8 cellular contexts compared by ENCODE assay signal in the genomic region with DNA sequence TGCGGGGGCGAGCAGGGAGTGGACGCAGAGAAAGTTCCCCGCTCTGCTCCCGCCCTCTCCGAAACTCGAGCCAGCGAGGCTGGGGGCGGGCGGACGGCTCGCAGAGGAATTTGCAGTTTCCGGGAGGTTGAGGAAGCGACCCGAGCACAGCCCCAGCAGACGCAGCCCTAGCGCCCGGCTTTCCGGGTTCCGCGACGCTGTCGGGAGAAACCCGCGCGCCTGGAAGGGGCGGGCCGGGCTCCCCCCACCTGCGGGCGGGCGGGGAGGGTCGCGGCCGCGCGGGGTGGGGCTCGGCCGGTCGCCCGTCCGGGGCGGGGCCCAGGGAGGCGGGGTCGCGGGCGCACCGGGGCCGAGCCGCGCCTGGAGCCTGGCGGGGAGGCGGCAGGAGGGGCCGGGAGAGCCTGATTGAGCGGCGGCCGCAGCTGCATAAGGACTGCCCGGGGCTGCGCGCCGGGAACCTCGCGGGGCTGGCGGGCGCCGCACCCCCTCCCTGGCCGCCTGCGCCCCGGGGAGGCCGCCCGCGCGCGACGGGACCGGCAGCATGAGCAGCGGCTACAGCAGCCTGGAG. TPM values are rescaled to one million over a fixed set of nuclear protein-coding genes. Genes with fewer than 3 reads are reported as not detected.
DNase-seq lines count a peak whose midpoint lies in the region; ATAC-seq and TF ChIP-seq lines count a peak whose summit lies in the region.

A gene with protein sequence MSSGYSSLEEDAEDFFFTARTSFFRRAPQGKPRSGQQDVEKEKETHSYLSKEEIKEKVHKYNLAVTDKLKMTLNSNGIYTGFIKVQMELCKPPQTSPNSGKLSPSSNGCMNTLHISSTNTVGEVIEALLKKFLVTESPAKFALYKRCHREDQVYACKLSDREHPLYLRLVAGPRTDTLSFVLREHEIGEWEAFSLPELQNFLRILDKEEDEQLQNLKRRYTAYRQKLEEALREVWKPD (plus strand): TSS at position 404 of the 568 bp plus-strand sequence. CDS start 138 bp downstream, at position 542.

- no peak for TF ChIP-seq CTCF in IMR-90 (conservative IDR thresholded peaks at IDR 0.05; ENCODE audit: low read depth, low read length)
- TF ChIP-seq CTCF in prostate gland (IDR thresholded peaks at IDR 0.05) = no peak

- H4K20me1 ChIP-seq in IMR-90 (ENCODE audit: insufficient read depth, low read length) = peaks cover 6% of the 10 kb centered on the region; the same call in 1 of the 2 replicates

- dilution Hi-C loops in IMR-90 (cut with HindIII; ENCODE audit: low sequenced_read_pairs, unreplicated experiment) = no loop called here

- peak within 1 kb of the TSS; percentile 98 for H2BK15ac ChIP-seq in IMR-90 (ENCODE audit: low read depth, low read length)

- H3K27me3 ChIP-seq in IMR-90 (ENCODE audit: control insufficient read depth, insufficient read depth, low read length) = no peaks in the 10 kb centered on the region
- H3K27me3 ChIP-seq in prostate gland (replicated peaks; ENCODE audit: insufficient read depth) = no peaks in the 10 kb centered on the region

- H4K91ac ChIP-seq in IMR-90 (ENCODE audit: insufficient read depth, low read depth, low read length) = peak within 1 kb of the TSS; percentile 72

- peak within 1 kb of the TSS; percentile 73 for H2BK5ac ChIP-seq in IMR-90 (ENCODE audit: low read depth, low read length, poor library complexity, severe bottlenecking)

- peak within 1 kb of the TSS; percentile 95 for H3K4me3 Mint-ChIP-seq in activated naive CD8-positive, alpha-beta T cell treated with anti-CD3 and anti-CD28 coated beads, Interleukin-2, amount 10 ng/mL, durations not matched to agents 7 days and 5 days

- intact Hi-C loops in IMR-90 (cut with micrococcal nuclease) = loop anchor here (5.0 kb wide), 1 partner anchor 57 kb away; no protein-coding TSS in a partner anchor
- intact Hi-C loops in cardiac septum (cut with DNase I) = loop anchor here (2.0 to 5.0 kb wide), 3 partner anchors 15 to 62 kb away; no protein-coding TSS in a partner anchor
- intact Hi-C loops in prostate gland (cut with DNase I) = loop anchor here (5.0 kb wide), 3 partner anchors 58 to 82 kb away; no protein-coding TSS in a partner anchor

- peak within 1 kb of the TSS; percentile 32 for H4K5ac ChIP-seq in IMR-90 (ENCODE audit: low read depth, low read length)

- H3K27ac Mint-ChIP-seq in activated naive CD8-positive, alpha-beta T cell treated with anti-CD3 and anti-CD28 coated beads, Interleukin-2, amount 10 ng/mL, durations not matched to agents 7 days and 5 days = peak within 1 kb of the TSS; percentile 100

- peak within 1 kb of the TSS; percentile 85 for H3K56ac ChIP-seq in IMR-90 (ENCODE audit: extremely low read depth, insufficient read depth, low read length)

- CTCF ChIA-PET in IMR-90 (lab: Yijun Ruan, JAX) = interaction anchor here (0.6 to 1.6 kb wide), 4 partner anchors 45 to 88 kb away, joined by 3 to 6 read pairs (median 5); no protein-coding TSS in a partner anchor

- 0% methylated on average over 35 of the region's 76 CpGs; no CpG with 5 or more reads in 1 of the 2 experiments for WGBS in IMR-90 (ENCODE audit: extremely low coverage in 2 of 2, insufficient read length in 1 of 2), 2 experiments
- WGBS in prostate gland = 0% methylated on average over 49 of the region's 76 CpGs

- H3K9me3 ChIP-seq in IMR-90 (ENCODE audit: control insufficient read depth, insufficient read depth, low read length) (no peaks in the 10 kb centered on the region), prostate gland (no peaks in the 10 kb centered on the region)

- peaks cover 11% of the 10 kb centered on the region for H3K36me3 Mint-ChIP-seq in activated naive CD8-positive, alpha-beta T cell treated with anti-CD3 and anti-CD28 coated beads, Interleukin-2, amount 10 ng/mL, durations not matched to agents 7 days and 5 days

- BruUV-seq in IMR-90 (replicated peaks; lab: Mats Ljungman, UMichigan) = no TSS peak

- in situ Hi-C loops in IMR-90 (cut with MboI; ENCODE audit: low sequenced_read_pairs) = no loop called here

- H3K14ac ChIP-seq in IMR-90 (replicated peaks; ENCODE audit: low read depth, low read length) = peak within 1 kb of the TSS; percentile 94

- peak within 1 kb of the TSS; percentile 86 for H2BK120ac ChIP-seq in IMR-90 (ENCODE audit: low read depth, low read length)

- peak; percentile 49 for DNase-seq in DMS53 treated with DMSO at 0.1 percent for 48 hours (lab: John Stamatoyannopoulos, UW; ENCODE audit: unreplicated experiment)
- peak; percentile 67 for DNase-seq in IMR-90
- peak; percentile 64 to 70 for DNase-seq in SW 1271 (lab: John Stamatoyannopoulos, UW)
- DNase-seq in activated naive CD8-positive, alpha-beta T cell treated with anti-CD3 and anti-CD28 coated beads, Interleukin-2, amount 10 ng/mL, durations not matched to agents 7 days and 5 days = peak; percentile 88
- DNase-seq in cardiac septum (ENCODE audit: low spot score) = peak; percentile 93
- peak; percentile 69 for DNase-seq in prostate gland (ENCODE audit: low spot score)
- DNase-seq in GM19240 (ENCODE audit: insufficient read length, low spot score) = no peak

- H3K36me3 ChIP-seq in IMR-90 (ENCODE audit: control insufficient read depth, insufficient read depth, low read length) (no peaks in the 10 kb centered on the region), prostate gland (no peaks in the 10 kb centered on the region)

- no peaks in the 10 kb centered on the region for H3K9me3 Mint-ChIP-seq in activated naive CD8-positive, alpha-beta T cell treated with anti-CD3 and anti-CD28 coated beads, Interleukin-2, amount 10 ng/mL, durations not matched to agents 7 days and 5 days

- H3K79me1 ChIP-seq in IMR-90 (ENCODE audit: low read depth in 1 of 2, low read length in 2 of 2) = peaks cover 12 to 23% of the 10 kb centered on the region in 2 experiments

- peaks cover 2% of the 10 kb centered on the region; the same call in 1 of the 2 replicates for H3K4me1 ChIP-seq in IMR-90 (ENCODE audit: control insufficient read depth, insufficient read depth, low read length)
- H3K4me1 ChIP-seq in prostate gland (replicated peaks) = no peaks in the 10 kb centered on the region

- ATAC-seq in GM21447 (IDR thresholded peaks at IDR 0.05; ENCODE audit: unreplicated experiment) (peak; percentile 43), IMR-90 (ENCODE audit: low read depth) (peak; percentile 85)
- ATAC-seq in activated naive CD8-positive, alpha-beta T cell treated with anti-CD3 and anti-CD28 coated beads, Interleukin-2, amount 10 ng/mL, durations not matched to agents 7 days and 5 days (ENCODE audit: low read depth) = peak; percentile 75

- TF ChIP-seq POLR2A in IMR-90 (IDR thresholded peaks at IDR 0.05; ENCODE audit: low read depth, low read length) (no peak; the same call in 1 of the 2 replicates), prostate gland (IDR thresholded peaks at IDR 0.05) (peak; percentile 23)

- peak within 1 kb of the TSS; percentile 98 for H3K23ac ChIP-seq in IMR-90 (ENCODE audit: low read depth, low read length)

- H3K4me3 ChIP-seq in IMR-90 (ENCODE audit: insufficient read depth, low read depth, low read length) (peak within 1 kb of the TSS; percentile 84), prostate gland (peak within 1 kb of the TSS; percentile 82 to 88)

- peak within 1 kb of the TSS; percentile 71 for H2AK5ac ChIP-seq in IMR-90 (ENCODE audit: low read depth, low read length)

- no peak for TF ChIP-seq RAD21 in IMR-90 (IDR thresholded peaks at IDR 0.05; ENCODE audit: low read length)

- H2AFZ ChIP-seq in IMR-90 (replicated peaks; ENCODE audit: low read length, poor library complexity) = peak within 1 kb of the TSS; percentile 95

- H2BK20ac ChIP-seq in IMR-90 (ENCODE audit: low read depth, low read length) = peak within 1 kb of the TSS; percentile 63; the same call in 1 of the 2 replicates

- H3K9me1 ChIP-seq in IMR-90 (ENCODE audit: insufficient read depth, low read length) = no peaks in the 10 kb centered on the region

- no peaks in the 10 kb centered on the region for H3K27me3 Mint-ChIP-seq in activated naive CD8-positive, alpha-beta T cell treated with anti-CD3 and anti-CD28 coated beads, Interleukin-2, amount 10 ng/mL, durations not matched to agents 7 days and 5 days

- H3K27ac ChIP-seq in IMR-90 (ENCODE audit: insufficient read depth, low read length) = peak within 1 kb of the TSS; percentile 86
- peak within 1 kb of the TSS; percentile 88 to 91 for H3K27ac ChIP-seq in prostate gland

- H3K4me2 ChIP-seq in IMR-90 (ENCODE audit: low read depth, low read length) = peak within 1 kb of the TSS; percentile 100

- POLR2A ChIA-PET in IMR-90 (lab: Charles Lee; ENCODE audit: unreplicated experiment) = interaction anchor here (0.6 kb wide), 1 partner anchor 11 kb away, joined by 5 read pairs; no protein-coding TSS in a partner anchor
- POLR2A ChIA-PET in activated naive CD8-positive, alpha-beta T cell treated with anti-CD3 and anti-CD28 coated beads, Interleukin-2, amount 10 ng/mL, durations not matched to agents 7 days and 5 days (lab: Charles Lee) = interaction anchor here (0.6 to 4.4 kb wide), 16 partner anchors 9 to 559 kb away, joined by 3 to 49 read pairs (median 5); a partner anchor contains a TSS

- H3K18ac ChIP-seq in IMR-90 (ENCODE audit: low read depth, low read length) = peak within 1 kb of the TSS; percentile 59

- H3K4me1 Mint-ChIP-seq in activated naive CD8-positive, alpha-beta T cell treated with anti-CD3 and anti-CD28 coated beads, Interleukin-2, amount 10 ng/mL, durations not matched to agents 7 days and 5 days = peaks cover 31% of the 10 kb centered on the region

- H3K4ac ChIP-seq in IMR-90 (ENCODE audit: low read depth, low read length) = peak within 1 kb of the TSS; percentile 80

- peak within 1 kb of the TSS; percentile 64 to 86 for H4K8ac ChIP-seq in IMR-90 (ENCODE audit: low read depth in 2 of 2, low read length in 2 of 2)

- H2AK9ac ChIP-seq in IMR-90 (replicated peaks; ENCODE audit: low read depth, low read length, poor library complexity) = peak within 1 kb of the TSS; percentile 94

- peak within 1 kb of the TSS; percentile 79 for H3K9ac ChIP-seq in IMR-90 (ENCODE audit: low read depth, low read length)

TF ChIP-seq in IMR-90, 13 proteins besides CTCF, POLR2A, EP300 and RAD21 (continues in another document):
- TF ChIP-seq CHD1 (IDR thresholded peaks at IDR 0.05; ENCODE audit: low read depth, low read length) = no peak

RNA-seq across cellular contexts. Expression of the gene that starts here (rescaled TPM):
- total RNA-seq in IMR-90 (2012; rRNA removed) = 21.4 and 39.3 TPM in 2 replicates
- polyA plus RNA-seq in IMR-90 (2012; rRNA removed) = 14.2 and 18.7 TPM in 2 replicates
- 10.9 and 12.2 TPM in 2 replicates for polyA plus RNA-seq in IMR-90 (2012; cell fraction: cytosol; rRNA removed)
- 8.4 and 13.6 TPM in 2 replicates for polyA plus RNA-seq in IMR-90 (2012; cell fraction: nucleus; rRNA removed; ENCODE audit: low replicate concordance)
- total RNA-seq in activated naive CD8-positive, alpha-beta T cell treated with anti-CD3 and anti-CD28 coated beads, Interleukin-2, amount 10 ng/mL, durations not matched to agents 7 days and 5 days = 10 to 100 TPM; 69.5 to 74.1 TPM
- 98.8 TPM for total RNA-seq in cardiac septum
- 10 to 100 TPM; 40.6 to 55.7 TPM for total RNA-seq in prostate gland
